ENCODE assay signal across 18 cellular contexts in genomic region chr7:116697152-116697551, GRCh38. TPM values are rescaled to one million over a fixed set of nuclear protein-coding genes. Genes with fewer than 3 reads are reported as not detected.
DNase-seq lines count a peak whose midpoint lies in the region; ATAC-seq, FAIRE-seq and TF ChIP-seq lines count a peak whose summit lies in the region.
"Had no signal": no experiment of that assay in that cellular context is flagged by ENCODE, and none has a peak within 500 bp of the region (broad histone marks: within the 10 kb centered on the region; RNA-seq: fewer than 3 reads in every experiment).

No MANE protein-coding gene starts in this region.

- no peak overlapping the region for H3K4me2 ChIP-seq in A549
- no peak overlapping the region for H3K4me2 ChIP-seq in HCT116 (ENCODE audit: low read length)
- H3K4me2 ChIP-seq in osteoblast (ENCODE audit: insufficient read depth, low read length) = no peak overlapping the region

- H3K27me3 Mint-ChIP-seq in effector memory CD8-positive, alpha-beta T cell = peaks cover 16 to 24% of the 10 kb centered on the region in 2 donors

- H3K79me2 ChIP-seq in HCT116 (ENCODE audit: insufficient read depth, low read length) (peaks cover 100% of the 10 kb centered on the region), osteoblast (ENCODE audit: insufficient read depth, low read length) (peaks cover 82% of the 10 kb centered on the region)

- FAIRE-seq in A549 (lab: Jason Lieb, UNC) (peak; percentile 18), RCC 7860 (lab: Jason Lieb, UNC) (peak; percentile 5)
- FAIRE-seq: G401.6, GM12892, H54 had no signal

- intact Hi-C loops in HCT116 (cut with micrococcal nuclease) = no loop called here

- H3K9me2 ChIP-seq in HCT116 (ENCODE audit: insufficient read depth) = no peaks in the 10 kb centered on the region

- RAD21 ChIA-PET in HCT116 (lab: Charles Lee; ENCODE audit: low non-redundant PET in 1 of 2, low total read pairs in 2 of 2, uncharacterized antibody in 2 of 2, unreplicated experiment in 2 of 2) = no interaction called here

- no peak for ATAC-seq in A549
- no peak for ATAC-seq in HCT116
- no peak for ATAC-seq in effector memory CD8-positive, alpha-beta T cell (replicated peaks)

- no peak overlapping the region for H3K4me3 Mint-ChIP-seq in effector memory CD8-positive, alpha-beta T cell
- H3K4me3 Mint-ChIP-seq: CD4-positive, alpha-beta memory T cell had no signal

- no peak for TF ChIP-seq EP300 in A549 (IDR thresholded peaks at IDR 0.05)

- WGBS in A549 (ENCODE audit: missing lambda C conversion rate) = 93% methylated on average over 1 of the region's 1 CpG

- H3K9me3 ChIP-seq in A549 (no peaks in the 10 kb centered on the region), HCT116 (ENCODE audit: control insufficient read depth in 1 of 2, insufficient read depth in 1 of 2, low read depth in 1 of 2, low read length in 2 of 2) (no peaks in the 10 kb centered on the region), skeletal muscle tissue (ENCODE audit: control insufficient read depth in 3 of 3, low read length in 3 of 3) (no peaks in the 10 kb centered on the region), osteoblast (ENCODE audit: low read depth, low read length) (no peaks in the 10 kb centered on the region)
- H3K9me3 ChIP-seq: HAP-1 had no signal

- no peaks in the 10 kb centered on the region for H3K27me3 ChIP-seq in HCT116 (ENCODE audit: insufficient read depth, low read length)
- no peaks in the 10 kb centered on the region for H3K27me3 ChIP-seq in skeletal muscle tissue (ENCODE audit: control insufficient read depth in 3 of 3, insufficient read depth in 3 of 3, low read length in 3 of 3)
- no peaks in the 10 kb centered on the region for H3K27me3 ChIP-seq in osteoblast (ENCODE audit: insufficient read depth, low read length)

- H3K4me3 ChIP-seq in A549 = no peak overlapping the region
- no peak overlapping the region for H3K4me3 ChIP-seq in HCT116 (replicated peaks in 1 of 2; ENCODE audit: low read depth in 1 of 2, low read length in 2 of 2)
- no peak overlapping the region for H3K4me3 ChIP-seq in skeletal muscle tissue (ENCODE audit: low read length in 3 of 3)
- no peak overlapping the region for H3K4me3 ChIP-seq in osteoblast (ENCODE audit: insufficient read depth, low read length)
- H3K4me3 ChIP-seq: HAP-1 had no signal

- BruUV-seq in HCT116 (replicated peaks; lab: Mats Ljungman, UMichigan) = no TSS peak

- H3K9ac ChIP-seq in HCT116 (ENCODE audit: low read length) (no peak overlapping the region), skeletal muscle tissue (ENCODE audit: low read depth in 1 of 3, low read length in 3 of 3) (no peak overlapping the region)

- H3K36me3 ChIP-seq in HCT116 (ENCODE audit: control insufficient read depth in 1 of 2, insufficient read depth in 2 of 2, low read length in 2 of 2) (peaks cover 18 to 69% of the 10 kb centered on the region in 2 experiments), skeletal muscle tissue (ENCODE audit: control insufficient read depth in 3 of 3, insufficient read depth in 3 of 3, low read length in 3 of 3) (peaks cover 0 to 7% (median 4%) of the 10 kb centered on the region in 3 donors), osteoblast (ENCODE audit: insufficient read depth, low read length) (peaks cover 53% of the 10 kb centered on the region)
- H3K36me3 ChIP-seq: HAP-1 had no signal

- POLR2A ChIA-PET in A549 (lab: Yijun Ruan, JAX) = no interaction called here
- POLR2A ChIA-PET in HCT116 (lab: Charles Lee) = no interaction called here

- no peaks in the 10 kb centered on the region for H3K36me3 Mint-ChIP-seq in effector memory CD8-positive, alpha-beta T cell (ENCODE audit: insufficient read depth)
- H3K36me3 Mint-ChIP-seq: CD4-positive, alpha-beta memory T cell had no signal

- H3K27ac Mint-ChIP-seq in effector memory CD8-positive, alpha-beta T cell = no peak overlapping the region
- H3K27ac Mint-ChIP-seq: CD4-positive, alpha-beta memory T cell had no signal

- DNase-seq in A549 (ENCODE audit: low read depth in 1 of 2, low spot score in 1 of 2) = no peak
- no peak for DNase-seq in HCT116 (ENCODE audit: low read depth, low spot score)
- DNase-seq in RCC 7860 (ENCODE audit: low spot score) = no peak
- no peak for DNase-seq in NOMO-1 (lab: John Stamatoyannopoulos, UW; ENCODE audit: unreplicated experiment in 2 of 2)
- DNase-seq in osteoblast (ENCODE audit: insufficient read length, low spot score, missing footprints) = no peak
- DNase-seq in effector memory CD8-positive, alpha-beta T cell = no peak
- DNase-seq: 8988T; C1 segment of cervical spinal cord; CD4-positive, alpha-beta memory T cell; COR-L47; DMS153; DND-41; GOT3 had no signal

- TF ChIP-seq RAD21 in A549 (conservative IDR thresholded peaks at IDR 0.05 in 1 of 2, IDR thresholded peaks at IDR 0.05 in 1 of 2) (no peak), HCT116 (IDR thresholded peaks at IDR 0.05; ENCODE audit: low read depth) (no peak)

- CTCF ChIA-PET in A549 (lab: Yijun Ruan, JAX) = interaction anchor here (1.3 kb wide), 1 partner anchor 19 kb away, joined by 3 read pairs; no protein-coding TSS in a partner anchor
- CTCF ChIA-PET in HCT116 (lab: Charles Lee) = no interaction called here

- no peaks in the 10 kb centered on the region for H4K20me1 ChIP-seq in HCT116 (ENCODE audit: insufficient read depth)
- no peaks in the 10 kb centered on the region for H4K20me1 ChIP-seq in osteoblast (ENCODE audit: insufficient read depth, low read length)

- TF ChIP-seq POLR2A in A549 (IDR thresholded peaks at IDR 0.05; ENCODE audit: low read length) (no peak), HCT116 (IDR thresholded peaks at IDR 0.05; ENCODE audit: borderline replicate concordance, extremely low read depth, insufficient read depth, insufficient read length) (no peak)

- peaks cover 33% of the 10 kb centered on the region for H3K4me1 ChIP-seq in A549
- peaks cover 92 to 100% of the 10 kb centered on the region in 2 experiments for H3K4me1 ChIP-seq in HCT116 (ENCODE audit: control insufficient read depth in 1 of 2, insufficient read depth in 2 of 2, low read length in 2 of 2)
- peaks cover 16 to 39% (median 27%) of the 10 kb centered on the region in 3 donors for H3K4me1 ChIP-seq in skeletal muscle tissue (ENCODE audit: control insufficient read depth in 3 of 3, insufficient read depth in 3 of 3, low read length in 3 of 3)
- H3K4me1 ChIP-seq in osteoblast (ENCODE audit: insufficient read depth, low read length) = peaks cover 19% of the 10 kb centered on the region

- H3K4me1 Mint-ChIP-seq in effector memory CD8-positive, alpha-beta T cell (ENCODE audit: low read depth in 2 of 2) = no peaks in the 10 kb centered on the region
- H3K4me1 Mint-ChIP-seq: CD4-positive, alpha-beta memory T cell had no signal

- H3K27ac ChIP-seq in A549 = no peak overlapping the region
- peak overlapping the region; percentile 92; the same call in 1 of the 2 replicates for H3K27ac ChIP-seq in HCT116 (ENCODE audit: low read depth, low read length)
- H3K27ac ChIP-seq in skeletal muscle tissue (ENCODE audit: low read depth, low read length) = peak overlapping the region; percentile 56
- no peak overlapping the region for H3K27ac ChIP-seq in osteoblast (ENCODE audit: low read depth, low read length)

- TF ChIP-seq CTCF in A549 (IDR thresholded peaks at IDR 0.05) = no peak
- no peak for TF ChIP-seq CTCF in HCT116 (IDR thresholded peaks at IDR 0.05 in 2 of 3, conservative IDR thresholded peaks at IDR 0.05 in 1 of 3; ENCODE audit: borderline replicate concordance in 1 of 3, insufficient read depth in 1 of 3, low read depth in 2 of 3, low read length in 2 of 3)
- TF ChIP-seq CTCF in osteoblast (IDR thresholded peaks at IDR 0.05; ENCODE audit: extremely low read depth, low read depth, low read length) = no peak

- no peak overlapping the region for H2AFZ ChIP-seq in HCT116 (ENCODE audit: low read depth, low read length, poor library complexity, severe bottlenecking)
- H2AFZ ChIP-seq in osteoblast (ENCODE audit: low read length) = no peak overlapping the region

- H3K9me3 Mint-ChIP-seq in effector memory CD8-positive, alpha-beta T cell = no peaks in the 10 kb centered on the region
- H3K9me3 Mint-ChIP-seq: CD4-positive, alpha-beta memory T cell had no signal

TF ChIP-seq in A549, 52 proteins besides CTCF, POLR2A, EP300 and RAD21:
- TF ChIP-seq JUNB (IDR thresholded peaks at IDR 0.05) (no peak), HOXB5 (CRISPR knock-in tag; IDR thresholded peaks at IDR 0.05) (no peak), FOSL2 (IDR thresholded peaks at IDR 0.05) (no peak), FOSL2 (CRISPR knock-in tag; IDR thresholded peaks at IDR 0.05) (no peak)

TF ChIP-seq in HCT116, 20 proteins besides CTCF, POLR2A, EP300 and RAD21:
- TF ChIP-seq YY1 (IDR thresholded peaks at IDR 0.05; ENCODE audit: extremely low read depth, insufficient replicate concordance, low read depth, low read length) (no peak), SIN3A (IDR thresholded peaks at IDR 0.05; ENCODE audit: low read depth) (0 out of 2 replicates have a peak, but pooled peaks have one; percentile 24)
TF ChIP-seq in HCT116: peak in this region for 1.

RNA-seq across cellular contexts. Expression of gene MET, which starts 25.2 kb away (rescaled TPM):
- polyA plus RNA-seq in A549 (2011; rRNA removed) (161 and 165 TPM in 2 replicates), A549 (2017; fragmentation: RNase III; extraction: RNeasy Plus Mini Kit Qiagen cat#74134 plus additional on column Dnase treatment) (65.1 to 77.9 TPM (median 72.3 TPM) in 3 replicates)
- polyA plus RNA-seq in A549 (2012; cell fraction: cytosol; rRNA removed) = 35.2 and 44.0 TPM in 2 replicates
- 33.9 and 45.5 TPM in 2 replicates for polyA plus RNA-seq in A549 (2012; cell fraction: nucleus; rRNA removed)
- 417 and 431 TPM in 2 replicates for polyA minus RNA-seq in A549 (2011; rRNA and poly(A)+ RNA removed)
- total RNA-seq in HCT116 (2021; ENCODE audit: unreplicated experiment) (200 TPM), skeletal muscle tissue (26.1 TPM), osteoblast (55.0 and 61.9 TPM in 2 replicates)
- 71.3 and 91.7 TPM in 2 replicates for polyA plus RNA-seq in HCT116 (2012)
- polyA plus RNA-seq: CD4-positive, alpha-beta memory T cell had no signal

Comparison
In these comparisons a context has a peak if more than half of its experiments do, and no peak if none do; other contexts are left out.
1. H3K27ac ChIP-seq: peak in HCT116 (single experiment) and skeletal muscle tissue (single experiment); none in A549 (0 of 2) and osteoblast (single experiment).